Comparison of ENCODE assay signal across 8 cellular contexts in the genomic region with DNA sequence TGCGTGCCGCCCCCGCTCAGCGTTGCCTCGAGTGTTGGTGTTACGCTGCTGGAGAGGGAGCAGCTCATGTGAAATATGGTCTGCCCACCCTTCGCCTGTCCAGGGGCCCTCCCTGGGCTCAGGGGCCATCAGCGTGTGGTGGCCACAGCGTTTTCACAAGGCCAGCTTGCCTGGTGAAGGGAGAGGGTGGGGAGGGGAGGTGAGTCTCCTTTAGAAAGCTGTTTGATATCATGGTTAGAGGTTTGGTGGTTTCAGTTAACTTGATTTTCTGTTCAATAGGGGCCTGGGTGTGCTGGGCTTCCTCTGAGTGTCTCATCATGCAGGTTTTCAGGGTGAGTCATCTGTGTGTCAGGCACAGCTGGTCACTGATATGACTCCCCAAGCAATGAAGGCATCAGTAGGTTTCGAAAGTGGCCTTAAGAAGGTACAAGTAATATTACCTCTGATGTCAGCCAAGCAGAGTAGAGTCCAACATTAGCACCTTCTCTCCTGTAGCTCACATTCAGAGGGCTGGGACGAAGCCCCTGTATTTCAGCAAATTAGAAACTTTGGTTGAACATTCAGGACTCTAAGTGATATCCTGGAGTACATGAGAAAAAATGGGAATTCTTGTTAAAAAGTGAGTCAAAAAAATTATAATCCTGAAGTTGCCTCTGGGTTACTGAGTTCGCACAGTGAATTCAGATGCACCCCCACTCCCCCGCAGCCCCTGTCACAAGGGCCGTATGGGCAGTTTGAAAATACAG.
DNase-seq lines count a peak whose midpoint lies in the region; ATAC-seq and TF ChIP-seq lines count a peak whose summit lies in the region.

No MANE protein-coding gene starts in this region.

- no peak overlapping the region for H3K4me3 ChIP-seq in AG04449 (ENCODE audit: low read depth, low read length)
- no peak overlapping the region for H3K4me3 ChIP-seq in spleen
- no peak overlapping the region for H3K4me3 ChIP-seq in H7 (ENCODE audit: insufficient read depth, low read depth, low read length)

- CTCF ChIA-PET in AG04449 (lab: Yijun Ruan, JAX) = interaction anchor here (0.8 kb wide), 1 partner anchor 44 kb away, joined by 4 read pairs; no protein-coding TSS in a partner anchor

- intact Hi-C loops in spleen (cut with DNase I; ENCODE audit: low total_unique reads) = no loop called here

- POLR2A ChIA-PET in AG04449 (lab: Yijun Ruan, JAX) = no interaction called here

- no peaks in the 10 kb centered on the region for H3K9me3 ChIP-seq in spleen

- TF ChIP-seq POLR2A in spleen (IDR thresholded peaks at IDR 0.05) = no peak

- DNase-seq in AG04449 (ENCODE audit: low read depth, low spot score) (peak; percentile 67), SW 1271 (lab: John Stamatoyannopoulos, UW) (peak; percentile 66 to 90), fibroblast of the conjunctiva (ENCODE audit: low read depth) (peak; percentile 31), spleen (no peak), H7 (no peak), NCI-H1092 (lab: John Stamatoyannopoulos, UW) (no peak), Ammon's horn (ENCODE audit: low spot score) (no peak)

- WGBS in spleen, 5 donors = 88 to 95% (median 91%) methylated on average over 14 of the region's 14 CpGs

- no peak for TF ChIP-seq CTCF in AG04449 (IDR thresholded peaks at IDR 0.05; ENCODE audit: insufficient read depth, low read length, missing control alignments)
- no peak for TF ChIP-seq CTCF in spleen (IDR thresholded peaks at IDR 0.05 in 8 of 11, conservative IDR thresholded peaks at IDR 0.05 in 3 of 11)

- H3K27ac ChIP-seq in spleen = peak overlapping the region in 6 of 8 donors; percentile 13 to 68 (median 50)

- H3K27me3 ChIP-seq in spleen (replicated peaks in 1 of 7) = no peaks in the 10 kb centered on the region
- H3K27me3 ChIP-seq in H7 (ENCODE audit: control insufficient read depth, insufficient read depth, low read length) = no peaks in the 10 kb centered on the region

- peaks cover 0 to 65% (median 2%) of the 10 kb centered on the region in 6 donors for H3K36me3 ChIP-seq in spleen
- H3K36me3 ChIP-seq in H7 (replicated peaks; ENCODE audit: control insufficient read depth, insufficient read depth, low read length) = no peaks in the 10 kb centered on the region

- peaks cover 3 to 48% (median 18%) of the 10 kb centered on the region in 6 donors for H3K4me1 ChIP-seq in spleen

- peak; percentile 70 for ATAC-seq in GM21360 (IDR thresholded peaks at IDR 0.05; ENCODE audit: unreplicated experiment)

Comparison
In these comparisons a context has a peak if more than half of its experiments do, and no peak if none do; other contexts are left out.
1. DNase-seq: peak in AG04449 (single experiment), SW 1271 (2 of 2) and fibroblast of the conjunctiva (single experiment); none in spleen (single experiment), H7 (single experiment), NCI-H1092 (single experiment) and Ammon's horn (single experiment).